10 cellular contexts compared by ENCODE assay signal in genomic region chr2:209473930-209474419, GRCh38. TPM values are rescaled to one million over a fixed set of nuclear protein-coding genes. Genes with fewer than 3 reads are reported as not detected.
DNase-seq lines count a peak whose midpoint lies in the region; ATAC-seq and TF ChIP-seq lines count a peak whose summit lies in the region.
"Had no signal": no experiment of that assay in that cellular context is flagged by ENCODE, and none has a peak within 500 bp of the region (broad histone marks: within the 10 kb centered on the region; RNA-seq: fewer than 3 reads in every experiment).

No MANE protein-coding gene starts in this region.

- TF ChIP-seq CTCF in epithelial cell of proximal tubule (conservative IDR thresholded peaks at IDR 0.05; ENCODE audit: low read depth, low read length): no peak

- H3K36me3 Mint-ChIP-seq in CD8-positive, alpha-beta memory T cell: no peaks in the 10 kb centered on the region

- no peak overlapping the region for H3K27ac ChIP-seq in CD8-positive, alpha-beta memory T cell (ENCODE audit: low read depth, low read length)
- H3K27ac ChIP-seq: WERI-Rb-1 had no signal

- H3K4me3 Mint-ChIP-seq in CD8-positive, alpha-beta memory T cell: no peak overlapping the region

- no peak overlapping the region for H3K27ac Mint-ChIP-seq in CD8-positive, alpha-beta memory T cell

- no peaks in the 10 kb centered on the region for H3K4me1 ChIP-seq in CD8-positive, alpha-beta memory T cell (ENCODE audit: insufficient read depth, low read length)

- peaks cover 0 to 5% (median 0%) of the 10 kb centered on the region in 5 donors for H3K9me3 Mint-ChIP-seq in CD8-positive, alpha-beta memory T cell

- H3K27me3 ChIP-seq in CD8-positive, alpha-beta memory T cell (ENCODE audit: insufficient read depth, low read length, poor library complexity, severe bottlenecking): no peaks in the 10 kb centered on the region
- H3K27me3 ChIP-seq: BE2C had no signal

- POLR2A ChIA-PET in CD8-positive, alpha-beta memory T cell (lab: Charles Lee): no interaction called here

- H3K36me3 ChIP-seq in CD8-positive, alpha-beta memory T cell (ENCODE audit: insufficient read depth, low read length): no peaks in the 10 kb centered on the region
- H3K36me3 ChIP-seq: BE2C, WERI-Rb-1 had no signal

- DNase-seq in NCI-H510A treated with DMSO at 0.1 percent for 48 hours (lab: John Stamatoyannopoulos, UW) (peak; percentile 50), NCI-H510A (lab: John Stamatoyannopoulos, UW) (no peak), NCI-H82 (lab: John Stamatoyannopoulos, UW) (peak; percentile 32), epithelial cell of proximal tubule (ENCODE audit: low read depth) (peak; percentile 89), smooth muscle cell of the brain vasculature (ENCODE audit: low read depth, low spot score) (peak; percentile 79), retina (no peak)
- no peak for DNase-seq in CD8-positive, alpha-beta memory T cell
- DNase-seq: BE2C, WERI-Rb-1 had no signal

- no peak overlapping the region for H3K4me3 ChIP-seq in epithelial cell of proximal tubule (ENCODE audit: low read depth, low read length)
- no peak overlapping the region for H3K4me3 ChIP-seq in CD8-positive, alpha-beta memory T cell (ENCODE audit: low read length)

- no peaks in the 10 kb centered on the region for H3K4me1 Mint-ChIP-seq in CD8-positive, alpha-beta memory T cell

- H3K9me3 ChIP-seq in CD8-positive, alpha-beta memory T cell (ENCODE audit: low read length): no peaks in the 10 kb centered on the region
- H3K9me3 ChIP-seq: BE2C had no signal

- H3K27me3 Mint-ChIP-seq in CD8-positive, alpha-beta memory T cell: no peaks in the 10 kb centered on the region

- no peak for ATAC-seq in HG02852 (IDR thresholded peaks at IDR 0.05; ENCODE audit: unreplicated experiment)

- CTCF ChIA-PET in CD8-positive, alpha-beta memory T cell (lab: Charles Lee): no interaction called here

RNA-seq across cellular contexts. Expression of gene MAP2, which starts 50.1 kb away (rescaled TPM):
- total RNA-seq in epithelial cell of proximal tubule: 4.0 and 12.2 TPM in 2 replicates
- total RNA-seq in CD8-positive, alpha-beta memory T cell: not detected
- 0.08 TPM for polyA plus RNA-seq in CD8-positive, alpha-beta memory T cell

Comparison
In these comparisons a context has a peak if more than half of its experiments do, and no peak if none do; other contexts are left out.
1. DNase-seq: peak in NCI-H510A treated with DMSO at 0.1 percent for 48 hours (single experiment), NCI-H82 (single experiment), epithelial cell of proximal tubule (single experiment) and smooth muscle cell of the brain vasculature (single experiment); none in NCI-H510A (single experiment), retina (single experiment) and CD8-positive, alpha-beta memory T cell (0 of 5).